ENCODE assay signal across 28 cellular contexts in genomic region chr2:142574388-142574787, GRCh38.
"Had no signal": no experiment of that assay in that cellular context is flagged by ENCODE, and none has a peak within 500 bp of the region (broad histone marks: within the 10 kb centered on the region; RNA-seq: fewer than 3 reads in every experiment).

No MANE protein-coding gene starts in this region.

- H3K27me3 ChIP-seq: neural progenitor cell, ovary, spleen, suprapubic skin, testis, tibial artery, transverse colon, upper lobe of right lung, uterus had no signal

- H3K9me3 ChIP-seq: ovary, psoas muscle, spleen, suprapubic skin, testis, tibial artery, transverse colon, upper lobe of right lung, uterus had no signal

- H3K27ac ChIP-seq: neural progenitor cell, ovary, parathyroid adenoma, psoas muscle, skin epidermis, spleen, suprapubic skin, testis, tibial artery, transverse colon, upper lobe of right lung, uterus had no signal

- H3K79me2 ChIP-seq: parathyroid adenoma had no signal

- DNase-seq: natural killer cell; occipital lobe; ovary; posterior cingulate gyrus; psoas muscle; right cardiac atrium; spleen; stimulated activated CD4-positive, alpha-beta T cell treated with anti-CD3 and anti-CD28 coated beads, Interleukin-12 subunit alpha, Interleukin-12 subunit beta, amount 100 ng/mL, for 4 hours; stimulated activated CD4-positive, alpha-beta T cell treated with anti-CD3 and anti-CD28 coated beads, Interleukin-1b, Interleukin-23, amount 100 ng/mL, for 48 hours; stimulated activated CD4-positive, alpha-beta T cell treated with anti-CD3 and anti-CD28 coated beads, Interleukin-4, amount 100 ng/mL, for 1 hour; stimulated activated CD4-positive, alpha-beta T cell treated with anti-CD3 and anti-CD28 coated beads, Interleukin-4, amount 100 ng/mL, for 4 hours; stimulated activated CD8-positive, alpha-beta memory T cell treated with anti-CD3 and anti-CD28 coated beads, Interleukin-4, amount 100 ng/mL, for 48 hours; stimulated activated naive CD4-positive, alpha-beta T cell; stimulated activated naive CD8-positive, alpha-beta T cell treated with anti-CD3 and anti-CD28 coated beads, Interleukin-15, amount 100 ng/mL, for 72 hours; stimulated activated naive CD8-positive, alpha-beta T cell treated with anti-CD3 and anti-CD28 coated beads, Interleukin-15, Interleukin-2, amounts not matched to agents 100 U/mL and 50 U/mL, for 24 hours; substantia nigra; testis; tibial artery; transverse colon; upper lobe of right lung; uterus had no signal

- H3K4me3 ChIP-seq: neural progenitor cell, ovary, psoas muscle, skin epidermis, smooth muscle cell, spleen, suprapubic skin, testis, tibial artery, transverse colon, upper lobe of right lung, uterus had no signal

- ATAC-seq: natural killer cell; psoas muscle; right cardiac atrium; sciatic nerve; stimulated activated memory B cell treated with anti-CD40 and anti-IgM and Interleukin-4, amounts not matched to agents 10 μg/mL and 1 μg/mL and 100 μg/mL, for 72 hours; stimulated activated naive CD8-positive, alpha-beta T cell treated with anti-CD3 and anti-CD28 coated beads, Interleukin-15, amount 100 ng/mL, for 72 hours; stimulated activated naive CD8-positive, alpha-beta T cell treated with anti-CD3 and anti-CD28 coated beads, Interleukin-15, Interleukin-2, amounts not matched to agents 100 U/mL and 50 U/mL, for 24 hours; upper lobe of right lung had no signal

- H3K4me1 ChIP-seq: neural progenitor cell, parathyroid adenoma, psoas muscle, spleen, suprapubic skin, testis, tibial artery, transverse colon, upper lobe of right lung, uterus had no signal

- H3K36me3 ChIP-seq: neural progenitor cell, ovary, spleen, suprapubic skin, tibial artery, transverse colon, upper lobe of right lung, uterus had no signal

- H2AFZ ChIP-seq: neural progenitor cell, parathyroid adenoma had no signal

- H3K4me2 ChIP-seq: neural progenitor cell, smooth muscle cell had no signal
